In genomic region chr2:231030725-231031124, GRCh38 we compare ENCODE assay signal across 24 cellular contexts. TPM values are rescaled to one million over a fixed set of nuclear protein-coding genes. Genes with fewer than 3 reads are reported as not detected.
"Had no signal": no experiment of that assay in that cellular context is flagged by ENCODE, and none has a peak within 500 bp of the region (broad histone marks: within the 10 kb centered on the region; RNA-seq: fewer than 3 reads in every experiment).

No MANE protein-coding gene starts in this region.

- DNase-seq: Karpas-422, KG1, MG63, NCI-H1092, NCI-H1105 treated with DMSO at 0.1 percent for 48 hours, NCI-H1417 treated with DMSO at 0.1 percent for 48 hours, NCI-H146, NCI-H1694 treated with DMSO at 0.1 percent for 48 hours, NCI-H1930, NCI-H2081, NCI-H2171, NCI-H226, NCI-H446, NCI-H510A, NCI-H524 treated with DMSO at 0.1 percent for 48 hours, NCI-H69, NCI-H774, Right ventricle myocardium superior, RPMI8226, SIG-M5 had no signal

- FAIRE-seq: RCC 7860 had no signal

- H3K4me3 ChIP-seq: MG63, SJSA1, SK-N-MC had no signal

- H3K36me3 ChIP-seq: MG63, SJSA1 had no signal

- H3K4me1 ChIP-seq: SJSA1 had no signal

- H3K27ac ChIP-seq: HL-60, SJSA1, SK-N-MC had no signal

- H3K9me3 ChIP-seq: MG63, SJSA1 had no signal

RNA-seq across cellular contexts. Expression of gene C2orf72, which starts 6.6 kb away (rescaled TPM):
- total RNA-seq: SJSA1 had no signal

RNA-seq across cellular contexts. Expression of gene SPATA3, which starts 34.8 kb away (rescaled TPM):
- total RNA-seq: Right ventricle myocardium superior, SJSA1 had no signal
